Comparison of ENCODE assay signal across 24 cellular contexts in genomic region chr2:58109481-58109880, GRCh38.
"Had no signal": no experiment of that assay in that cellular context is flagged by ENCODE, and none has a peak within 500 bp of the region (broad histone marks: within the 10 kb centered on the region; RNA-seq: fewer than 3 reads in every experiment).

No MANE protein-coding gene starts in this region.

- ATAC-seq: activated CD8-positive, alpha-beta memory T cell treated with anti-CD3 and anti-CD28 coated beads, Interleukin-2, amount 10 ng/mL, durations not matched to agents 7 days and 5 days; activated naive CD8-positive, alpha-beta T cell treated with anti-CD3 and anti-CD28 coated beads, Interleukin-2, amount 50 U/mL, for 24 hours; activated T-helper 17 cell treated with anti-CD3 and anti-CD28 coated beads, Interleukin-2, amount 50 U/mL, for 72 hours; esophagus mucosa; stimulated activated naive CD8-positive, alpha-beta T cell treated with anti-CD3 and anti-CD28 coated beads, Interleukin-15, Interleukin-2, amounts not matched to agents 100 U/mL and 50 U/mL, for 24 hours had no signal

- H3K4me3 ChIP-seq: coronary artery, hepatocyte, lung, tibial nerve, uterus had no signal

- H3K36me3 ChIP-seq: tibial nerve, uterus had no signal

- H3K4me2 ChIP-seq: hepatocyte had no signal

- H3K79me2 ChIP-seq: hepatocyte had no signal

- DNase-seq: activated CD4-positive, alpha-beta memory T cell treated with anti-CD3 and anti-CD28 coated beads, Interleukin-2, amount 10 ng/mL, durations not matched to agents 7 days and 5 days; activated CD4-positive, alpha-beta T cell treated with anti-CD3 and anti-CD28 coated beads for 48 hours; activated CD4-positive, CD25-positive, alpha-beta regulatory T cell; activated CD8-positive, alpha-beta memory T cell treated with anti-CD3 and anti-CD28 coated beads, Interleukin-2, amount 10 ng/mL, durations not matched to agents 7 days and 5 days; activated naive CD4-positive, alpha-beta T cell treated with anti-CD3 and anti-CD28 coated beads, Interleukin-2, amount 10 ng/mL, durations not matched to agents 7 days and 5 days; activated naive CD8-positive, alpha-beta T cell treated with anti-CD3 and anti-CD28 coated beads, Interleukin-2, amount 50 U/mL, for 24 hours; activated T-cell treated with anti-CD3 and anti-CD28 coated beads, Interleukin-2, amount 50 U/mL, for 1 hour; anterior cingulate cortex; foreskin fibroblast; islet precursor cell; nephron progenitor cell; nucleus accumbens; retina; stimulated activated CD4-positive, alpha-beta T cell treated with anti-CD3 and anti-CD28 coated beads, Interleukin-2, amount 100 ng/mL, for 24 hours; stimulated activated naive CD8-positive, alpha-beta T cell treated with anti-CD3 and anti-CD28 coated beads, Interleukin-15, Interleukin-2, amounts not matched to agents 100 U/mL and 50 U/mL, for 24 hours; T-helper 1 cell; T-helper 9 cell; uterus had no signal

- H3K4me1 ChIP-seq: tibial nerve, uterus had no signal

- H2AFZ ChIP-seq: hepatocyte had no signal

- H3K27me3 ChIP-seq: hepatocyte, tibial nerve, uterus had no signal

- H3K27ac ChIP-seq: coronary artery, hepatocyte, tibial nerve, uterus had no signal

- H3K9me3 ChIP-seq: tibial nerve, uterus had no signal
